In the genomic region with DNA sequence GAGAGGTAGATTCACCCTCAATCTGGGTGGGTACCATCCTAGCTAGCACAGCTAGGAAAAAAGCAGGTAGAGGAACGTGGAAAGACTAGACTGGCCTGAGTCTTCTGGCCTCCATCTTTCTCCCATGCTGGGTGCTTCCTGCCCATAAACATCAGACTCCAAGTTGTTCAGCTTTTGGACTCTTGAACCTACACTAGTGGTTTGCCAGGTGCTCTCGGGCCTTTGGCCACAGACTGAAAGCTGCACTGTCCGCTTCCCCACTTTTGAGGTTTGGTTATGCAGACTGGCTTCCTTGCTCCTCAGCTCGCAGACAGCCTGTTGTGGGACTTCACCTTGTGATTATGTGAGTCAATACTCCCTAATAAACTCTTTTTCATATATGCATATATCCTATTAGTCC, we compare ENCODE assay signal across 8 cellular contexts. TPM values are rescaled to one million over a fixed set of nuclear protein-coding genes. Genes with fewer than 3 reads are reported as not detected.
"Had no signal": no experiment of that assay in that cellular context is flagged by ENCODE, and none has a peak within 500 bp of the region (broad histone marks: within the 10 kb centered on the region; RNA-seq: fewer than 3 reads in every experiment).

No MANE protein-coding gene starts in this region.

- FAIRE-seq: HTR-8/SVneo, K562 had no signal

- H3K4me3 ChIP-seq: K562 had no signal

- H3K27ac ChIP-seq: HL-60 had no signal

- DNase-seq: IMR-90, KBM-7, KG1 had no signal

- ATAC-seq: K562 had no signal

RNA-seq across cellular contexts. Expression of a gene that starts 36.4 kb away (rescaled TPM):
- total RNA-seq: HT1080, IMR-90 had no signal
- polyA plus RNA-seq: IgD-negative memory B cell, IMR-90, K562 had no signal
